Comparison of ENCODE assay signal across 11 cellular contexts in the genomic region with DNA sequence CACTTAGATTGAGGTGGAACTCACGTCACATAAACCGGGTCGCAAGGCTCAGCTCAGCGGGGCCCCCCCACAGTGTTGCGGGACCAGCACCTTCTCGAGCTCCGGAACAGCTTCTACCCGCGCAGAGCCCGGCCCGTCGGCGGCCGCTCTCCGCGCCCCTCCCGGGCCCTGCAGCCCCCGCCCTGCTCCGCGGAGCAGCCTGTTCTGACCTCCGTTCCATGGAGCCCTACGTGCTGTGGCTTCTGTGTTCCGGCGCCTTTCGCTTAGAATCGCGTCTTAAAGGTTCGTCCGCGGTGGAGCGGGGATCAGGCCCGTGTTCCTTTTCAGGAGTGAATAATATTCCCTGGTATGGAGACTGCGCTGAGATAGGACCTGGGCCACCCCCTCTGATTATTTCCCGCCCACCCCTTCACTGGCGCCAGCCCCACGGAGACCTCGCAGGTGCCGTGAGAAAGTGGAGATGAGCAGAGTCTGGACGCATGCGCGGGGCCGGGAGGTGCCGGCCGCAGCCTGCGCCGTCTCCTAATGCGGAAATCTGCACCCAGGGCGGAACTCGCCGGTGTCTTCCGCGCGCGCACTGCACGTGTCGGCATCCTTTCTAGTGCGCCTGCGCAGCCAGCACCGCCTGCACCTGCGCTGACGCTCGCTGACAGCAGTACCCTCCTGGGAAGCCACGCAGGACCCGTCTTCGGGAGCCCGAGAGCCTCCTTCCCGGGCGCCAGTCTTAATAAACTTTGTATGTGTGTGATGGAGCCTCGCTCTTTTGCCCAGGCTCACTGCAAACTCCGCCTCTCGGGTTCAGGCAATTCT. TPM values are rescaled to one million over a fixed set of nuclear protein-coding genes. Genes with fewer than 3 reads are reported as not detected.
DNase-seq lines count a peak whose midpoint lies in the region; ATAC-seq and TF ChIP-seq lines count a peak whose summit lies in the region.
"Had no signal": no experiment of that assay in that cellular context is flagged by ENCODE, and none has a peak within 500 bp of the region (broad histone marks: within the 10 kb centered on the region; RNA-seq: fewer than 3 reads in every experiment).

No MANE protein-coding gene starts in this region.

- no peaks in the 10 kb centered on the region for H3K9me2 ChIP-seq in PC-9 (ENCODE audit: insufficient read depth)

- H3K27ac ChIP-seq in CD4-positive, alpha-beta memory T cell (ENCODE audit: low read depth, low read length): no peak overlapping the region
- H3K27ac ChIP-seq in PC-9 (no peak overlapping the region), esophagus squamous epithelium (peak overlapping the region in 1 of 4 donors; percentile 51), ovary (no peak overlapping the region)

- no peaks in the 10 kb centered on the region for H3K9me3 ChIP-seq in CD4-positive, alpha-beta memory T cell (ENCODE audit: control insufficient read depth in 1 of 2, low read length in 2 of 2)
- H3K9me3 ChIP-seq in PC-9 (ENCODE audit: insufficient read depth, low read depth): no peaks in the 10 kb centered on the region
- H3K9me3 ChIP-seq in esophagus squamous epithelium: no peaks in the 10 kb centered on the region
- H3K9me3 ChIP-seq in ovary: no peaks in the 10 kb centered on the region

- H3K4me1 Mint-ChIP-seq in CD4-positive, alpha-beta memory T cell: peaks cover 3 to 27% (median 9%) of the 10 kb centered on the region in 4 donors

- ATAC-seq in GM21528 (IDR thresholded peaks at IDR 0.05; ENCODE audit: low FRiP score, unreplicated experiment): no peak

- TF ChIP-seq CTCF in PC-9 (conservative IDR thresholded peaks at IDR 0.05): no peak
- no peak for TF ChIP-seq CTCF in esophagus squamous epithelium (IDR thresholded peaks at IDR 0.05)
- no peak for TF ChIP-seq CTCF in ovary (IDR thresholded peaks at IDR 0.05)

- H3F3A ChIP-seq in PC-9 (ENCODE audit: insufficient read depth, low read depth): peaks cover 11% of the 10 kb centered on the region; the same call in 1 of the 2 replicates

- H4K20me1 ChIP-seq in PC-9 (ENCODE audit: insufficient read depth): no peaks in the 10 kb centered on the region

- H3K27me3 ChIP-seq in CD4-positive, alpha-beta memory T cell (ENCODE audit: insufficient read depth, low read length): no peaks in the 10 kb centered on the region
- H3K27me3 ChIP-seq in PC-9 (ENCODE audit: insufficient read depth, low read depth): no peaks in the 10 kb centered on the region
- no peaks in the 10 kb centered on the region for H3K27me3 ChIP-seq in esophagus squamous epithelium
- no peaks in the 10 kb centered on the region for H3K27me3 ChIP-seq in ovary

- H3K27ac Mint-ChIP-seq in CD4-positive, alpha-beta memory T cell: peak overlapping the region in 4 of 7 donors; percentile 69 to 77 (median 72)

- H3K4me3 ChIP-seq in CD4-positive, alpha-beta memory T cell (ENCODE audit: low read length in 2 of 2): peak overlapping the region in 1 of 2 donors; percentile 22
- H3K4me3 ChIP-seq in PC-9: peak overlapping the region; percentile 80; the same call in 1 of the 2 replicates
- H3K4me3 ChIP-seq in esophagus squamous epithelium: peak overlapping the region in 3 of 4 donors; percentile 48 to 70 (median 58)
- H3K4me3 ChIP-seq in ovary: peak overlapping the region; percentile 34

- TF ChIP-seq POLR2A in esophagus squamous epithelium (IDR thresholded peaks at IDR 0.05) (no peak), ovary (IDR thresholded peaks at IDR 0.05) (no peak)

- H3K4me1 ChIP-seq in CD4-positive, alpha-beta memory T cell (ENCODE audit: insufficient read depth, low read length): peaks cover 10% of the 10 kb centered on the region
- H3K4me1 ChIP-seq in PC-9 (replicated peaks; ENCODE audit: insufficient read depth) (no peaks in the 10 kb centered on the region), esophagus squamous epithelium (peaks cover 5 to 20% (median 8%) of the 10 kb centered on the region in 3 donors), ovary (ENCODE audit: insufficient read depth) (peaks cover 5% of the 10 kb centered on the region)

- H3K4me2 ChIP-seq in PC-9: peak overlapping the region; percentile 82

- no peaks in the 10 kb centered on the region for H3K36me3 ChIP-seq in CD4-positive, alpha-beta memory T cell (ENCODE audit: insufficient read depth, low read length)
- H3K36me3 ChIP-seq in PC-9 (ENCODE audit: low read depth) (no peaks in the 10 kb centered on the region), esophagus squamous epithelium (no peaks in the 10 kb centered on the region), ovary (no peaks in the 10 kb centered on the region)

- CTCF ChIA-PET in CD4-positive, alpha-beta memory T cell (lab: Charles Lee; ENCODE audit: partially characterized antibody): interaction anchor here (0.7 to 2.0 kb wide), 2 partner anchors 41 to 272 kb away, joined by 3 to 9 read pairs; no protein-coding TSS in a partner anchor
- CTCF ChIA-PET in PC-9 (lab: Charles Lee): no interaction called here

- no peaks in the 10 kb centered on the region for H3K79me2 ChIP-seq in PC-9 (ENCODE audit: low read depth)

- no peak for TF ChIP-seq EP300 in ovary (IDR thresholded peaks at IDR 0.05)

- no peaks in the 10 kb centered on the region for H3K27me3 Mint-ChIP-seq in CD4-positive, alpha-beta memory T cell

- no peak overlapping the region for H2AFZ ChIP-seq in PC-9

- H3K36me3 Mint-ChIP-seq in CD4-positive, alpha-beta memory T cell: no peaks in the 10 kb centered on the region

- intact Hi-C loops in CD4-positive, alpha-beta memory T cell (cut with micrococcal nuclease): no loop called here
- intact Hi-C loops in PC-9 (cut with micrococcal nuclease; ENCODE audit: unreplicated experiment) (loop anchor here (10.0 kb wide), 1 partner anchor 456 kb away; a partner anchor contains a TSS), esophagus squamous epithelium (cut with DNase I) (no loop called here), ovary (cut with DNase I) (loop anchor here in 2 of 4 donors (10.0 kb wide), 2 partner anchors 236 to 316 kb away; a partner anchor contains a TSS)

- peaks cover 0 to 14% (median 6%) of the 10 kb centered on the region in 8 donors for H3K9me3 Mint-ChIP-seq in CD4-positive, alpha-beta memory T cell

- peak overlapping the region; percentile 73 to 84 (median 82) for H3K4me3 Mint-ChIP-seq in CD4-positive, alpha-beta memory T cell

- WGBS in esophagus squamous epithelium, 2 donors: 82 to 92% methylated on average over 24 to 40 of the region's 71 CpGs
- 52 to 63% (median 63%) methylated on average over 67 to 71 of the region's 71 CpGs for WGBS in ovary, 3 donors

- POLR2A ChIA-PET in CD4-positive, alpha-beta memory T cell (lab: Charles Lee; ENCODE audit: partially characterized antibody): interaction anchor here (1.2 to 1.8 kb wide), 6 partner anchors 31 to 438 kb away, joined by 3 to 7 read pairs (median 6); a partner anchor contains a TSS
- POLR2A ChIA-PET in PC-9 (lab: Charles Lee; ENCODE audit: unreplicated experiment): no interaction called here

- BruUV-seq in PC-9 (replicated peaks; lab: Mats Ljungman, UMichigan): no TSS peak

- peak in 1 of 5 donors; percentile 38 for DNase-seq in CD4-positive, alpha-beta memory T cell
- DNase-seq in PC-9 (no peak), esophagus squamous epithelium (lab: John Stamatoyannopoulos, UW) (no peak), ovary (peak in 3 of 5 donors; percentile 20 to 55 (median 54)), RPMI8226 (no peak), NOMO-1 (lab: John Stamatoyannopoulos, UW; ENCODE audit: unreplicated experiment in 2 of 2) (no peak)
- DNase-seq in activated effector memory CD4-positive, alpha-beta T cell treated with Interleukin-2 at 50 U/mL for 16 hours: no peak

RNA-seq across cellular contexts. Expression of a gene that starts 30.9 kb away (rescaled TPM):
- total RNA-seq in CD4-positive, alpha-beta memory T cell: 10 to 100 TPM; 13.1 to 15.9 TPM
- polyA plus RNA-seq in CD4-positive, alpha-beta memory T cell: 1 to 10 TPM; 1.0 to 4.4 TPM
- total RNA-seq in PC-9 (2021) (9.5 and 15.7 TPM in 2 replicates), esophagus squamous epithelium (10 to 100 TPM in 1 of 4 donors, 1 to 10 TPM in 3; 3.4 to 10.7 (median 6.5) TPM), ovary (10 to 100 TPM in 3 of 7 donors, 1 to 10 TPM in 4; 7.8 to 71.9 (median 8.4) TPM)
- 1 to 10 TPM; 1.8 to 5.0 TPM for polyA plus RNA-seq in ovary

RNA-seq across cellular contexts. Expression of a gene that starts 48.1 kb away (rescaled TPM):
- total RNA-seq in CD4-positive, alpha-beta memory T cell: under 1 TPM in 1 of 2 experiments, not detected in 1; 0.44 TPM
- under 1 TPM; 0.32 to 0.48 TPM for polyA plus RNA-seq in CD4-positive, alpha-beta memory T cell
- total RNA-seq in PC-9 (2021): 2.5 and 5.4 TPM in 2 replicates
- not detected for total RNA-seq in esophagus squamous epithelium
- 1 to 10 TPM in 5 of 7 donors, under 1 TPM in 1, not detected in 1; 0.94 to 7.8 (median 3.6) TPM for total RNA-seq in ovary
- 1 to 10 TPM in 1 of 2 donors, not detected in 1; 2.0 TPM for polyA plus RNA-seq in ovary
- total RNA-seq: activated CD8-positive, alpha-beta memory T cell treated with anti-CD3 and anti-CD28 coated beads for 36 hours; HT-29; renal cortical epithelial cell had no signal

Comparison
In these comparisons a context has a peak if more than half of its experiments do, and no peak if none do; other contexts are left out.
1. DNase-seq: peak in ovary (3 of 5); none in PC-9 (0 of 2), esophagus squamous epithelium (single experiment), RPMI8226 (single experiment), activated effector memory CD4-positive, alpha-beta T cell treated with Interleukin-2 at 50 U/mL for 16 hours (single experiment) and NOMO-1 (0 of 2).